15 cellular contexts compared by ENCODE assay signal in the genomic region with DNA sequence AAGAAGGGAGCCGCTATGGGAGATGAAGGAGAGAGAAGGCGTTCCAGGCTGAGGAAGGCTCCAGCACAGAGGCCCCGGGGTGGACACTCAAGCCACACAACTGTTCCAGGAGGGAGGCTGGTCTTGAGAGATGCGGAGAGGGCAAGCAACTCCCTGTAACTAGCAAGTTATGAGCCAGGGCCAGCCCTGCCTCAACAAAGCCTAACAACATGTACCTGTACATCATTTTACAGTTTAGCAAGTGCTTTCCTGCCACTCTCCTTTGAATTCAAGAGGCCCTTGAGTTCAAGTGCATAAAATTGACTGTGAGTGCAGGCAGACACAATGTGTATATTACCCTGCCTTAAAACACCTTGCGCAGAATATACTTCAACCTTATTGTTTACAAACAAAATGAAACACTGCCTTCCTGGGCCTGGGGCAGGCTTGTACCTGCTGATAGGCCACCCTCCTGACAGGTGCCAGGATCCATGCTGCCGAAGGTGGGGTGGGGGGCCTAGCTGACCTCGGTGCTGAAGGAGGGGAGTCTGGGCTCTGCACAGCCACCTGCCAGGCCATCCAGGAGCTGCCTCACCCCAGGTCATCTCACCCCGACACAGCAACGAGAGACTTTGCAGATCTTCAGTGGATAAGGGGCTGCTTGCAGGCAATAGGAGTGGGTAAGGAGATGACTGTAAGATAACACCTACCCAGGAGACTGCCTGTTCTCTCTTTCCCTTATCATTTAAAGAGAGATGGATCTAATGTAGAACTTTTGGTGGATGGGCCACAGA.
DNase-seq lines count a peak whose midpoint lies in the region; ATAC-seq and TF ChIP-seq lines count a peak whose summit lies in the region.
"Had no signal": no experiment of that assay in that cellular context is flagged by ENCODE, and none has a peak within 500 bp of the region (broad histone marks: within the 10 kb centered on the region; RNA-seq: fewer than 3 reads in every experiment).

No MANE protein-coding gene starts in this region.

- H3K36me3 ChIP-seq in gastrocnemius medialis, result no peaks in the 10 kb centered on the region
- no peaks in the 10 kb centered on the region for H3K36me3 ChIP-seq in brain microvascular endothelial cell (replicated peaks)
- H3K36me3 ChIP-seq: BLaER1, ovary, tibial artery had no signal

- no peaks in the 10 kb centered on the region for H3K36me3 Mint-ChIP-seq in central memory CD8-positive, alpha-beta T cell (ENCODE audit: insufficient read depth)

- no peaks in the 10 kb centered on the region for H3K9me3 ChIP-seq in gastrocnemius medialis
- H3K9me3 ChIP-seq: BLaER1, ovary, tibial artery had no signal

- DNase-seq in NCI-H1092 (lab: John Stamatoyannopoulos, UW), result peak; percentile 31
- DNase-seq in NCI-H2107 (lab: John Stamatoyannopoulos, UW), result peak; percentile 66
- DNase-seq in central memory CD8-positive, alpha-beta T cell (ENCODE audit: low spot score in 2 of 2), result no peak
- no peak for DNase-seq in gastrocnemius medialis
- DNase-seq in NCI-H1930 (lab: John Stamatoyannopoulos, UW), result no peak
- no peak for DNase-seq in brain microvascular endothelial cell
- DNase-seq: activated CD4-positive, alpha-beta T cell treated with anti-CD3 and anti-CD28 coated beads, Interleukin-2, amount 50 U/mL, for 48 hours; activated naive CD8-positive, alpha-beta T cell treated with anti-CD3 and anti-CD28 coated beads, Interleukin-2, amount 50 U/mL, for 24 hours; effector memory CD8-positive, alpha-beta T cell; ovary; PC-9; small intestine; tibial artery had no signal

- peaks cover 79 to 80% of the 10 kb centered on the region in 2 donors for H3K4me1 ChIP-seq in gastrocnemius medialis

- ATAC-seq in central memory CD8-positive, alpha-beta T cell (replicated peaks; ENCODE audit: extremely low read depth, poor library complexity, severe bottlenecking), result no peak
- ATAC-seq in gastrocnemius medialis (no peak), GM18520 (IDR thresholded peaks at IDR 0.05; ENCODE audit: unreplicated experiment) (no peak)
- ATAC-seq: activated naive CD8-positive, alpha-beta T cell treated with anti-CD3 and anti-CD28 coated beads, Interleukin-2, amount 50 U/mL, for 24 hours; effector memory CD8-positive, alpha-beta T cell had no signal

- no peaks in the 10 kb centered on the region for H3K4me1 Mint-ChIP-seq in central memory CD8-positive, alpha-beta T cell

- no peak overlapping the region for H3K4me3 ChIP-seq in gastrocnemius medialis
- H3K4me3 ChIP-seq in brain microvascular endothelial cell (ENCODE audit: low read depth, low read length), result no peak overlapping the region
- H3K4me3 ChIP-seq: BLaER1, ovary, PC-9, tibial artery had no signal

- TF ChIP-seq CTCF in gastrocnemius medialis (IDR thresholded peaks at IDR 0.05 in 4 of 5, conservative IDR thresholded peaks at IDR 0.05 in 1 of 5) (no peak), brain microvascular endothelial cell (IDR thresholded peaks at IDR 0.05; ENCODE audit: low read depth, low read length, missing control alignments) (no peak)

- peak overlapping the region; percentile 79 to 98 (median 96) for H3K27ac ChIP-seq in gastrocnemius medialis
- H3K27ac ChIP-seq in brain microvascular endothelial cell, result no peak overlapping the region
- H3K27ac ChIP-seq: BLaER1, ovary, PC-9, tibial artery had no signal

- in situ Hi-C loops in gastrocnemius medialis (cut with MboI; ENCODE audit: low sequenced_read_pairs in 4 of 4) (loop anchor here in 1 of 4 donors (10.0 kb wide), 1 partner anchor 75 kb away; a partner anchor contains a TSS), brain microvascular endothelial cell (cut with HindIII; ENCODE audit: low pct_ligation_motif_present, low sequenced_read_pairs) (no loop called here)

- no peak for TF ChIP-seq POLR2A in gastrocnemius medialis (IDR thresholded peaks at IDR 0.05)

- peak overlapping the region; percentile 50 for H3K27ac Mint-ChIP-seq in central memory CD8-positive, alpha-beta T cell (ENCODE audit: low read depth)
- H3K27ac Mint-ChIP-seq: activated naive CD8-positive, alpha-beta T cell treated with anti-CD3 and anti-CD28 coated beads, Interleukin-2, amount 50 U/mL, for 24 hours; effector memory CD8-positive, alpha-beta T cell had no signal

- H3K27me3 ChIP-seq in gastrocnemius medialis (no peaks in the 10 kb centered on the region), brain microvascular endothelial cell (replicated peaks) (no peaks in the 10 kb centered on the region)
- H3K27me3 ChIP-seq: BLaER1, ovary, tibial artery had no signal

- intact Hi-C loops in gastrocnemius medialis (cut with DNase I; ENCODE audit: low total_unique reads), result loop anchor here (10.0 kb wide), 1 partner anchor 825 kb away; no protein-coding TSS in a partner anchor

- H3K4me3 Mint-ChIP-seq in central memory CD8-positive, alpha-beta T cell, result no peak overlapping the region
- H3K4me3 Mint-ChIP-seq: activated naive CD8-positive, alpha-beta T cell treated with anti-CD3 and anti-CD28 coated beads, Interleukin-2, amount 50 U/mL, for 24 hours; effector memory CD8-positive, alpha-beta T cell had no signal

- H3K9me3 Mint-ChIP-seq in central memory CD8-positive, alpha-beta T cell, result no peaks in the 10 kb centered on the region
- H3K9me3 Mint-ChIP-seq: activated naive CD8-positive, alpha-beta T cell treated with anti-CD3 and anti-CD28 coated beads, Interleukin-2, amount 50 U/mL, for 24 hours; effector memory CD8-positive, alpha-beta T cell had no signal

- no peaks in the 10 kb centered on the region for H3K27me3 Mint-ChIP-seq in central memory CD8-positive, alpha-beta T cell
- H3K27me3 Mint-ChIP-seq: activated naive CD8-positive, alpha-beta T cell treated with anti-CD3 and anti-CD28 coated beads, Interleukin-2, amount 50 U/mL, for 24 hours; effector memory CD8-positive, alpha-beta T cell had no signal

Comparison
In these comparisons a context has a peak if more than half of its experiments do, and no peak if none do; other contexts are left out.
1. DNase-seq: peak in NCI-H1092 (single experiment) and NCI-H2107 (single experiment); none in central memory CD8-positive, alpha-beta T cell (0 of 2), gastrocnemius medialis (0 of 2), NCI-H1930 (0 of 2) and brain microvascular endothelial cell (single experiment).